In genomic region chr10:72244573-72245038, GRCh38 we compare ENCODE assay signal across 8 cellular contexts. TPM values are rescaled to one million over a fixed set of nuclear protein-coding genes. Genes with fewer than 3 reads are reported as not detected.
DNase-seq lines count a peak whose midpoint lies in the region; ATAC-seq and TF ChIP-seq lines count a peak whose summit lies in the region.

No MANE protein-coding gene starts in this region.

- DNase-seq in activated CD4-positive, alpha-beta memory T cell treated with anti-CD3 and anti-CD28 coated beads, Interleukin-2, amount 10 ng/mL, durations not matched to agents 7 days and 5 days: no peak
- DNase-seq in hepatocyte (ENCODE audit: low spot score) (no peak), smooth muscle cell (lab: John Stamatoyannopoulos, UW; ENCODE audit: unreplicated experiment) (no peak), 8988T (no peak), posterior vena cava (ENCODE audit: low spot score) (no peak), CD14-positive monocyte (ENCODE audit: low spot score) (no peak)

- intact Hi-C loops in posterior vena cava (cut with DNase I): no loop called here
- intact Hi-C loops in CD14-positive monocyte (cut with micrococcal nuclease): no loop called here

- H3K4me3 Mint-ChIP-seq in activated CD4-positive, alpha-beta memory T cell treated with anti-CD3 and anti-CD28 coated beads, Interleukin-2, amount 10 ng/mL, durations not matched to agents 7 days and 5 days: no peak overlapping the region
- H3K4me3 Mint-ChIP-seq in CD14-positive monocyte: no peak overlapping the region

- H3K79me2 ChIP-seq in hepatocyte (no peaks in the 10 kb centered on the region), smooth muscle cell (ENCODE audit: low read depth) (no peaks in the 10 kb centered on the region)

- peak overlapping the region; percentile 24 for H3K27ac Mint-ChIP-seq in activated CD4-positive, alpha-beta memory T cell treated with anti-CD3 and anti-CD28 coated beads, Interleukin-2, amount 10 ng/mL, durations not matched to agents 7 days and 5 days
- H3K27ac Mint-ChIP-seq in CD14-positive monocyte: peak overlapping the region in 1 of 7 donors; percentile 74

- no peak overlapping the region for H2AFZ ChIP-seq in hepatocyte
- H2AFZ ChIP-seq in smooth muscle cell (ENCODE audit: low read depth): no peak overlapping the region

- CTCF ChIA-PET in HEK293 (lab: Yijun Ruan, JAX): interaction anchor here (0.7 kb wide), 1 partner anchor 29 kb away, joined by 4 read pairs; the partner anchor contains the start of gene DDIT4
- CTCF ChIA-PET in activated CD4-positive, alpha-beta memory T cell treated with anti-CD3 and anti-CD28 coated beads, Interleukin-2, amount 10 ng/mL, durations not matched to agents 7 days and 5 days (lab: Charles Lee): no interaction called here

- TF ChIP-seq CTCF in HEK293 (tag by site-specific recombination; IDR thresholded peaks at IDR 0.05) (no peak), hepatocyte (IDR thresholded peaks at IDR 0.05; ENCODE audit: poor library complexity) (no peak), smooth muscle cell (IDR thresholded peaks at IDR 0.05; ENCODE audit: borderline replicate concordance, insufficient read depth, poor library complexity, severe bottlenecking) (no peak), CD14-positive monocyte (IDR thresholded peaks at IDR 0.05) (no peak)

- peak overlapping the region; percentile 45 for H3K9ac ChIP-seq in smooth muscle cell (ENCODE audit: low read depth)

- peaks cover 69% of the 10 kb centered on the region for H3K4me1 Mint-ChIP-seq in activated CD4-positive, alpha-beta memory T cell treated with anti-CD3 and anti-CD28 coated beads, Interleukin-2, amount 10 ng/mL, durations not matched to agents 7 days and 5 days
- H3K4me1 Mint-ChIP-seq in CD14-positive monocyte: peaks cover 34% of the 10 kb centered on the region

- no peaks in the 10 kb centered on the region for H3K9me2 ChIP-seq in hepatocyte (replicated peaks; ENCODE audit: insufficient read depth)

- H3K9me3 ChIP-seq in HEK293 (ENCODE audit: control insufficient read depth, insufficient read depth, low read depth, low read length): no peaks in the 10 kb centered on the region
- H3K9me3 ChIP-seq in hepatocyte (ENCODE audit: low read depth): no peaks in the 10 kb centered on the region
- no peaks in the 10 kb centered on the region for H3K9me3 ChIP-seq in smooth muscle cell (replicated peaks; ENCODE audit: low read depth)

- no peaks in the 10 kb centered on the region for H3K27me3 ChIP-seq in hepatocyte
- no peaks in the 10 kb centered on the region for H3K27me3 ChIP-seq in smooth muscle cell (ENCODE audit: low read depth)

- 36% methylated on average over 5 of the region's 5 CpGs for WGBS in hepatocyte (ENCODE audit: low lambda C conversion rate, missing lambda C conversion rate)
- WGBS in smooth muscle cell (ENCODE audit: low lambda C conversion rate): 41% methylated on average over 5 of the region's 5 CpGs

- H3F3A ChIP-seq in smooth muscle cell (ENCODE audit: low read depth): peaks cover 58% of the 10 kb centered on the region

- H3K4me3 ChIP-seq in HEK293 (ENCODE audit: low read depth, low read length) (no peak overlapping the region), hepatocyte (no peak overlapping the region), smooth muscle cell (no peak overlapping the region)

- peaks cover 7% of the 10 kb centered on the region for H3K36me3 Mint-ChIP-seq in activated CD4-positive, alpha-beta memory T cell treated with anti-CD3 and anti-CD28 coated beads, Interleukin-2, amount 10 ng/mL, durations not matched to agents 7 days and 5 days (ENCODE audit: low read depth)
- peaks cover 3 to 7% of the 10 kb centered on the region in 2 donors for H3K36me3 Mint-ChIP-seq in CD14-positive monocyte

- H3K36me3 ChIP-seq in HEK293 (ENCODE audit: control insufficient read depth in 2 of 2, insufficient read depth in 1 of 2, low read length in 2 of 2) (no peaks in the 10 kb centered on the region), hepatocyte (replicated peaks; ENCODE audit: insufficient read depth, low read depth) (no peaks in the 10 kb centered on the region), smooth muscle cell (ENCODE audit: low read depth) (no peaks in the 10 kb centered on the region)

- H3K27me3 Mint-ChIP-seq in activated CD4-positive, alpha-beta memory T cell treated with anti-CD3 and anti-CD28 coated beads, Interleukin-2, amount 10 ng/mL, durations not matched to agents 7 days and 5 days: no peaks in the 10 kb centered on the region
- peaks cover 0 to 8% (median 4%) of the 10 kb centered on the region in 3 donors for H3K27me3 Mint-ChIP-seq in CD14-positive monocyte (ENCODE audit: low read depth in 3 of 3)

- POLR2A ChIA-PET in HEK293 (lab: Yijun Ruan, JAX): interaction anchor here (0.8 to 2.2 kb wide), 4 partner anchors 10 to 30 kb away, joined by 3 to 11 read pairs (median 5); partner anchors contain the start of gene DDIT4
- POLR2A ChIA-PET in activated CD4-positive, alpha-beta memory T cell treated with anti-CD3 and anti-CD28 coated beads, Interleukin-2, amount 10 ng/mL, durations not matched to agents 7 days and 5 days (lab: Charles Lee): interaction anchor here (1.0 to 1.1 kb wide), 2 partner anchors 29 to 30 kb away, joined by 3 to 4 read pairs; no protein-coding TSS in a partner anchor

- no peak for ATAC-seq in HG03175 (IDR thresholded peaks at IDR 0.05; ENCODE audit: unreplicated experiment)

- H3K27ac ChIP-seq in HEK293 (ENCODE audit: extremely low read depth, low read depth, low read length): peak overlapping the region; percentile 90
- H3K27ac ChIP-seq in hepatocyte: peak overlapping the region; percentile 86
- peak overlapping the region; percentile 72 for H3K27ac ChIP-seq in smooth muscle cell (ENCODE audit: low read depth)

- H3K4me1 ChIP-seq in HEK293 (ENCODE audit: control insufficient read depth, insufficient read depth, low read length) (peaks cover 22% of the 10 kb centered on the region), hepatocyte (ENCODE audit: insufficient read depth) (peaks cover 51% of the 10 kb centered on the region), smooth muscle cell (ENCODE audit: low read depth) (peaks cover 37% of the 10 kb centered on the region)

- H4K20me1 ChIP-seq in hepatocyte (ENCODE audit: insufficient read depth, poor library complexity, severe bottlenecking) (no peaks in the 10 kb centered on the region), smooth muscle cell (ENCODE audit: low read depth) (no peaks in the 10 kb centered on the region)

- H3K4me2 ChIP-seq in hepatocyte (peak overlapping the region; percentile 12), smooth muscle cell (peak overlapping the region; percentile 35)

- no peaks in the 10 kb centered on the region for H3K9me3 Mint-ChIP-seq in activated CD4-positive, alpha-beta memory T cell treated with anti-CD3 and anti-CD28 coated beads, Interleukin-2, amount 10 ng/mL, durations not matched to agents 7 days and 5 days
- H3K9me3 Mint-ChIP-seq in CD14-positive monocyte: peaks cover 0 to 1% (median 0%) of the 10 kb centered on the region in 7 donors

TF ChIP-seq in HEK293, 187 proteins besides CTCF, POLR2A, EP300 and RAD21 (continues in another document):
- TF ChIP-seq PRDM1 (tag by site-specific recombination; IDR thresholded peaks at IDR 0.05): 0 out of 2 replicates have a peak, but pooled peaks have one; percentile 40
- no peak for TF ChIP-seq GFI1B (tag by site-specific recombination; IDR thresholded peaks at IDR 0.05)
- TF ChIP-seq ZNF596 (tag by site-specific recombination; IDR thresholded peaks at IDR 0.05): no peak
- TF ChIP-seq ZNF148 (tag by site-specific recombination; IDR thresholded peaks at IDR 0.05; ENCODE audit: borderline replicate concordance): no peak
- TF ChIP-seq ZNF133 (tag by site-specific recombination; IDR thresholded peaks at IDR 0.05): no peak
- TF ChIP-seq ZNF600 (tag by site-specific recombination; IDR thresholded peaks at IDR 0.05): 0 out of 2 replicates have a peak, but pooled peaks have one; percentile 9
- no peak for TF ChIP-seq ZNF658 (tag by site-specific recombination; IDR thresholded peaks at IDR 0.05)
- TF ChIP-seq ZNF544 (tag by site-specific recombination; IDR thresholded peaks at IDR 0.05): no peak

RNA-seq across cellular contexts. Expression of gene ASCC1, which starts 28.5 kb away (rescaled TPM):
- 10 to 100 TPM; 35.5 to 36.2 TPM for total RNA-seq in activated CD4-positive, alpha-beta memory T cell treated with anti-CD3 and anti-CD28 coated beads, Interleukin-2, amount 10 ng/mL, durations not matched to agents 7 days and 5 days
- total RNA-seq in hepatocyte (38.7 and 43.3 TPM in 2 replicates), smooth muscle cell (28.1 and 37.0 TPM in 2 replicates), posterior vena cava (10 to 100 TPM; 28.3 to 37.7 TPM)
- polyA plus RNA-seq in hepatocyte (25.2 and 31.8 TPM in 2 replicates), smooth muscle cell (24.0 and 24.7 TPM in 2 replicates), CD14-positive monocyte (10 to 100 TPM; 17.9 to 20.9 TPM)

RNA-seq across cellular contexts. Expression of gene ANAPC16, which starts 28.8 kb away (rescaled TPM):
- 100 to 1,000 TPM in 1 of 2 experiments, 10 to 100 TPM in 1; 94.2 to 101 TPM for total RNA-seq in activated CD4-positive, alpha-beta memory T cell treated with anti-CD3 and anti-CD28 coated beads, Interleukin-2, amount 10 ng/mL, durations not matched to agents 7 days and 5 days
- total RNA-seq in hepatocyte (109 and 117 TPM in 2 replicates), smooth muscle cell (50.8 and 81.8 TPM in 2 replicates), posterior vena cava (10 to 100 TPM; 77.4 to 95.3 TPM)
- polyA plus RNA-seq in hepatocyte (118 and 131 TPM in 2 replicates), smooth muscle cell (76.4 and 80.8 TPM in 2 replicates), CD14-positive monocyte (100 to 1,000 TPM; 148 to 167 TPM)

RNA-seq across cellular contexts. Expression of gene DDIT4, which starts 29.1 kb away (rescaled TPM):
- 100 to 1,000 TPM; 475 to 481 TPM for total RNA-seq in activated CD4-positive, alpha-beta memory T cell treated with anti-CD3 and anti-CD28 coated beads, Interleukin-2, amount 10 ng/mL, durations not matched to agents 7 days and 5 days
- 162 and 165 TPM in 2 replicates for total RNA-seq in hepatocyte
- polyA plus RNA-seq in hepatocyte: 189 and 235 TPM in 2 replicates
- total RNA-seq in smooth muscle cell: 161 and 198 TPM in 2 replicates
- polyA plus RNA-seq in smooth muscle cell: 248 and 299 TPM in 2 replicates
- total RNA-seq in posterior vena cava: 100 to 1,000 TPM; 208 to 244 TPM
- polyA plus RNA-seq in CD14-positive monocyte: 10 to 100 TPM; 26.1 to 45.8 TPM
